1 cellular context compared by ENCODE assay signal in the genomic region with DNA sequence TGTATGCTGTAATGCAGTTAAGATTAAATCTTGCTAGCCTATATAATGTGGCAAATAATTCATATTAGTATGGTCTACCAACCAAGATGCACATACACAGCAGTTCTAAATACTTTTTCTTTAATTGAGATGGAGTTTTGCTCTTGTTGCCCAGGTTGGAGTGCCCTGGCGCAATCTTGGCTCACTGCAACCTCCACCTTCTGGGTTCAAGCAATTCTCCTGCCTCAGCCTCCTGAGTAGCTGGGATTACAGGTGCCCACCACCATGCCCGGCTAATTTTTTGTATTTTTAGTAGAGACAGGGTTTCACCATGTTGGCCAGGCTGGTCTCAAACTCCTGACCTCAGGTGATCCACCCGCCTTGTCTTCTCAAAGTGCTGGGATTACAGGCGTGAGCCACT. TPM values are rescaled to one million over a fixed set of nuclear protein-coding genes. Genes with fewer than 3 reads are reported as not detected.
"Had no signal": no experiment of that assay in that cellular context is flagged by ENCODE, and none has a peak within 500 bp of the region (broad histone marks: within the 10 kb centered on the region; RNA-seq: fewer than 3 reads in every experiment).

No MANE protein-coding gene starts in this region.

RNA-seq across cellular contexts. Expression of gene CCDC89, which starts 31.7 kb away (rescaled TPM):
- polyA plus RNA-seq: IgD-negative memory B cell had no signal
